Comparison of ENCODE assay signal across 36 cellular contexts in genomic region chr17:58294034-58294433, GRCh38. TPM values are rescaled to one million over a fixed set of nuclear protein-coding genes. Genes with fewer than 3 reads are reported as not detected.
"Had no signal": no experiment of that assay in that cellular context is flagged by ENCODE, and none has a peak within 500 bp of the region (broad histone marks: within the 10 kb centered on the region; RNA-seq: fewer than 3 reads in every experiment).

No MANE protein-coding gene starts in this region.

- H3K9me3 ChIP-seq: ascending aorta had no signal

- H3K4me1 ChIP-seq: ascending aorta had no signal

- DNase-seq: activated B cell treated with CpG ODN at 0.5 μM for 24 hours; activated CD4-positive, alpha-beta memory T cell treated with anti-CD3 and anti-CD28 coated beads for 36 hours; activated CD4-positive, alpha-beta T cell treated with anti-CD3 and anti-CD28 coated beads for 4 hours; activated CD4-positive, alpha-beta T cell treated with anti-CD3 and anti-CD28 coated beads, Interleukin-2, amount 10 ng/mL, durations not matched to agents 24 days and 14 days; activated CD4-positive, alpha-beta T cell treated with anti-CD3 and anti-CD28 coated beads, Interleukin-2, amount 50 U/mL, for 1 hour; activated CD4-positive, alpha-beta T cell treated with anti-CD3 and anti-CD28 coated beads, Interleukin-2, amount 50 U/mL, for 4 hours; activated CD4-positive, CD25-positive, alpha-beta regulatory T cell treated with anti-CD3 and anti-CD28 coated beads, Interleukin-2, amount 50 U/mL, for 72 hours; activated CD8-positive, alpha-beta memory T cell treated with anti-CD3 and anti-CD28 coated beads for 24 hours; activated CD8-positive, alpha-beta memory T cell treated with anti-CD3 and anti-CD28 coated beads, Interleukin-2, amount 50 U/mL, for 48 hours; activated CD8-positive, alpha-beta T cell treated with anti-CD3 and anti-CD28 coated beads, Interleukin-2, amount 10 ng/mL, durations not matched to agents 7 days and 5 days; activated effector memory CD4-positive, alpha-beta T cell treated with Interleukin-2 at 50 U/mL for 16 hours; activated gamma-delta T cell; activated naive CD4-positive, alpha-beta T cell treated with anti-CD3 and anti-CD28 coated beads for 36 hours; activated naive CD4-positive, alpha-beta T cell treated with anti-CD3 and anti-CD28 coated beads, Interleukin-2, amount 50 U/mL, for 16 hours; activated naive CD8-positive, alpha-beta T cell treated with anti-CD3 and anti-CD28 coated beads, Interleukin-2, amount 10 ng/mL, durations not matched to agents 7 days and 5 days; activated naive CD8-positive, alpha-beta T cell treated with anti-CD3 and anti-CD28 coated beads, Interleukin-2, amount 50 U/mL, for 24 hours; activated T-cell treated with anti-CD3 and anti-CD28 coated beads, Interleukin-2, amount 50 U/mL, for 24 hours; activated T-cell treated with anti-CD3 and anti-CD28 coated beads, Interleukin-2, amount 50 U/mL, for 48 hours; amygdala; anterior cingulate cortex; caudate nucleus; cerebellar nuclear complex; T-helper 2 cell; T-helper 9 cell had no signal

- H3K36me3 Mint-ChIP-seq: activated CD4-positive, alpha-beta memory T cell treated with anti-CD3 and anti-CD28 coated beads for 36 hours; activated CD8-positive, alpha-beta memory T cell treated with anti-CD3 and anti-CD28 coated beads, Interleukin-2, amount 10 ng/mL, durations not matched to agents 7 days and 5 days; activated naive CD8-positive, alpha-beta T cell; activated naive CD8-positive, alpha-beta T cell treated with anti-CD3 and anti-CD28 coated beads, Interleukin-2, amount 10 ng/mL, durations not matched to agents 7 days and 5 days; brain had no signal

- H3K4me1 Mint-ChIP-seq: activated B cell treated with CpG ODN at 0.5 μM for 24 hours; activated CD4-positive, alpha-beta T cell treated with anti-CD3 and anti-CD28 coated beads, Interleukin-2, amount 10 ng/mL, durations not matched to agents 24 days and 14 days; activated CD8-positive, alpha-beta memory T cell treated with anti-CD3 and anti-CD28 coated beads, Interleukin-2, amount 10 ng/mL, durations not matched to agents 7 days and 5 days; activated naive CD8-positive, alpha-beta T cell treated with anti-CD3 and anti-CD28 coated beads, Interleukin-2, amount 10 ng/mL, durations not matched to agents 7 days and 5 days; activated naive CD8-positive, alpha-beta T cell treated with anti-CD3 and anti-CD28 coated beads, Interleukin-2, amount 50 U/mL, for 24 hours; brain; central memory CD8-positive, alpha-beta T cell had no signal

- H3K4me3 Mint-ChIP-seq: activated B cell treated with CpG ODN at 0.5 μM for 24 hours; activated CD4-positive, alpha-beta memory T cell treated with anti-CD3 and anti-CD28 coated beads for 36 hours; activated CD4-positive, alpha-beta T cell treated with anti-CD3 and anti-CD28 coated beads, Interleukin-2, amount 10 ng/mL, durations not matched to agents 24 days and 14 days; activated CD8-positive, alpha-beta memory T cell treated with anti-CD3 and anti-CD28 coated beads, Interleukin-2, amount 10 ng/mL, durations not matched to agents 7 days and 5 days; activated CD8-positive, alpha-beta T cell treated with anti-CD3 and anti-CD28 coated beads, Interleukin-2, amount 10 ng/mL, durations not matched to agents 7 days and 5 days; activated naive CD4-positive, alpha-beta T cell treated with anti-CD3 and anti-CD28 coated beads for 36 hours; activated naive CD8-positive, alpha-beta T cell; activated naive CD8-positive, alpha-beta T cell treated with anti-CD3 and anti-CD28 coated beads, Interleukin-2, amount 10 ng/mL, durations not matched to agents 7 days and 5 days; activated naive CD8-positive, alpha-beta T cell treated with anti-CD3 and anti-CD28 coated beads, Interleukin-2, amount 50 U/mL, for 24 hours; activated T-cell treated with anti-CD3 and anti-CD28 coated beads, Interleukin-2, amount 50 U/mL, for 24 hours; brain; central memory CD8-positive, alpha-beta T cell; T-helper 2 cell treated with Interferon-gamma antibody and Interleukin-4, amounts not matched to agents 5 μg/mL and 100 μg/mL, for 36 hours had no signal

- ATAC-seq: activated CD8-positive, alpha-beta memory T cell treated with anti-CD3 and anti-CD28 coated beads, Interleukin-2, amount 10 ng/mL, durations not matched to agents 7 days and 5 days; activated CD8-positive, alpha-beta T cell treated with anti-CD3 and anti-CD28 coated beads, Interleukin-2, amount 10 ng/mL, durations not matched to agents 7 days and 5 days; activated naive CD8-positive, alpha-beta T cell treated with anti-CD3 and anti-CD28 coated beads, Interleukin-2, amount 50 U/mL, for 24 hours had no signal

- H3K27ac ChIP-seq: ascending aorta, cardiac muscle cell, VCaP had no signal

- H3K4me3 ChIP-seq: ascending aorta, cardiac muscle cell had no signal

- H3K9me3 Mint-ChIP-seq: activated B cell treated with CpG ODN at 0.5 μM for 24 hours; activated CD4-positive, alpha-beta memory T cell treated with anti-CD3 and anti-CD28 coated beads for 36 hours; activated CD4-positive, alpha-beta T cell treated with anti-CD3 and anti-CD28 coated beads, Interleukin-2, amount 10 ng/mL, durations not matched to agents 24 days and 14 days; activated naive CD4-positive, alpha-beta T cell treated with anti-CD3 and anti-CD28 coated beads for 36 hours; activated naive CD8-positive, alpha-beta T cell treated with anti-CD3 and anti-CD28 coated beads, Interleukin-2, amount 10 ng/mL, durations not matched to agents 7 days and 5 days; activated naive CD8-positive, alpha-beta T cell treated with anti-CD3 and anti-CD28 coated beads, Interleukin-2, amount 50 U/mL, for 24 hours; activated T-helper 2 cell treated with anti-CD3 and anti-CD28 coated beads, Interferon-gamma antibody, Interleukin-2, Interleukin-4, amounts not matched to agents 10 μg/mL and 5 μg/mL and 100 μg/mL, durations not matched to agents 14 hours and 24 hours and 36 hours; central memory CD8-positive, alpha-beta T cell; T-helper 2 cell treated with Interferon-gamma antibody and Interleukin-4, amounts not matched to agents 5 μg/mL and 100 μg/mL, for 36 hours had no signal

- H3K27ac Mint-ChIP-seq: activated B cell treated with CpG ODN at 0.5 μM for 24 hours; activated CD4-positive, alpha-beta memory T cell treated with anti-CD3 and anti-CD28 coated beads for 36 hours; activated CD4-positive, alpha-beta T cell treated with anti-CD3 and anti-CD28 coated beads, Interleukin-2, amount 10 ng/mL, durations not matched to agents 24 days and 14 days; activated CD8-positive, alpha-beta memory T cell treated with anti-CD3 and anti-CD28 coated beads, Interleukin-2, amount 10 ng/mL, durations not matched to agents 7 days and 5 days; activated CD8-positive, alpha-beta T cell treated with anti-CD3 and anti-CD28 coated beads, Interleukin-2, amount 10 ng/mL, durations not matched to agents 7 days and 5 days; activated naive CD4-positive, alpha-beta T cell treated with anti-CD3 and anti-CD28 coated beads for 36 hours; activated naive CD8-positive, alpha-beta T cell; activated naive CD8-positive, alpha-beta T cell treated with anti-CD3 and anti-CD28 coated beads, Interleukin-2, amount 10 ng/mL, durations not matched to agents 7 days and 5 days; activated naive CD8-positive, alpha-beta T cell treated with anti-CD3 and anti-CD28 coated beads, Interleukin-2, amount 50 U/mL, for 24 hours; activated T-cell treated with anti-CD3 and anti-CD28 coated beads, Interleukin-2, amount 50 U/mL, for 24 hours; activated T-helper 2 cell treated with anti-CD3 and anti-CD28 coated beads, Interferon-gamma antibody, Interleukin-2, Interleukin-4, amounts not matched to agents 10 μg/mL and 5 μg/mL and 100 μg/mL, durations not matched to agents 14 hours and 24 hours and 36 hours; brain; T-helper 2 cell treated with Interferon-gamma antibody and Interleukin-4, amounts not matched to agents 5 μg/mL and 100 μg/mL, for 36 hours had no signal

- H3K36me3 ChIP-seq: ascending aorta, cardiac muscle cell had no signal

- H3K27me3 ChIP-seq: ascending aorta had no signal

RNA-seq across cellular contexts. Expression of gene MPO, which starts 13.3 kb away (rescaled TPM):
- total RNA-seq: activated B cell treated with CpG ODN at 0.5 μM for 24 hours; activated CD4-positive, alpha-beta T cell treated with anti-CD3 and anti-CD28 coated beads, Interleukin-2, amount 10 ng/mL, durations not matched to agents 24 days and 14 days; activated CD8-positive, alpha-beta T cell treated with anti-CD3 and anti-CD28 coated beads, Interleukin-2, amount 10 ng/mL, durations not matched to agents 7 days and 5 days; activated naive CD4-positive, alpha-beta T cell treated with anti-CD3 and anti-CD28 coated beads for 36 hours; activated naive CD8-positive, alpha-beta T cell treated with anti-CD3 and anti-CD28 coated beads, Interleukin-2, amount 10 ng/mL, durations not matched to agents 7 days and 5 days; activated T-helper 2 cell treated with anti-CD3 and anti-CD28 coated beads, Interferon-gamma antibody, Interleukin-2, Interleukin-4, amounts not matched to agents 10 μg/mL and 5 μg/mL and 100 μg/mL, durations not matched to agents 14 hours and 24 hours and 36 hours; bronchial epithelial cell; cardiac muscle cell; chondrocyte had no signal
- polyA plus RNA-seq: cardiac muscle cell had no signal

RNA-seq across cellular contexts. Expression of gene LPO, which starts 55.6 kb away (rescaled TPM):
- total RNA-seq: activated B cell treated with CpG ODN at 0.5 μM for 24 hours; activated CD4-positive, alpha-beta memory T cell treated with anti-CD3 and anti-CD28 coated beads for 36 hours; activated CD4-positive, alpha-beta T cell treated with anti-CD3 and anti-CD28 coated beads, Interleukin-2, amount 10 ng/mL, durations not matched to agents 24 days and 14 days; activated CD8-positive, alpha-beta memory T cell treated with anti-CD3 and anti-CD28 coated beads, Interleukin-2, amount 10 ng/mL, durations not matched to agents 7 days and 5 days; activated CD8-positive, alpha-beta T cell treated with anti-CD3 and anti-CD28 coated beads, Interleukin-2, amount 10 ng/mL, durations not matched to agents 7 days and 5 days; activated naive CD4-positive, alpha-beta T cell treated with anti-CD3 and anti-CD28 coated beads for 36 hours; activated naive CD8-positive, alpha-beta T cell treated with anti-CD3 and anti-CD28 coated beads, Interleukin-2, amount 10 ng/mL, durations not matched to agents 7 days and 5 days; activated T-helper 2 cell treated with anti-CD3 and anti-CD28 coated beads, Interferon-gamma antibody, Interleukin-2, Interleukin-4, amounts not matched to agents 10 μg/mL and 5 μg/mL and 100 μg/mL, durations not matched to agents 14 hours and 24 hours and 36 hours; ascending aorta; bronchial epithelial cell; cardiac muscle cell; chondrocyte; T-helper 1 cell treated with Interleukin-12 subunit alpha and Interleukin-12 subunit beta and Interleukin-4 antibody, amounts not matched to agents 30 ng/mL and 1 ng/mL, for 36 hours had no signal
- polyA plus RNA-seq: cardiac muscle cell had no signal
